Comparison of ENCODE assay signal across 17 cellular contexts in genomic region chr17:31156326-31156725, GRCh38.
DNase-seq lines count a peak whose midpoint lies in the region; TF ChIP-seq lines count a peak whose summit lies in the region.
"Had no signal": no experiment of that assay in that cellular context is flagged by ENCODE, and none has a peak within 500 bp of the region (broad histone marks: within the 10 kb centered on the region; RNA-seq: fewer than 3 reads in every experiment).

No MANE protein-coding gene starts in this region.

- intact Hi-C loops in esophagus squamous epithelium (cut with DNase I) = no loop called here

- POLR2A ChIA-PET in BJ (lab: Charles Lee) = interaction anchor here (0.6 kb wide), 1 partner anchor 60 kb away, joined by 3 read pairs; no protein-coding TSS in a partner anchor

- H4K20me1 ChIP-seq in osteoblast (ENCODE audit: insufficient read depth, low read length) = no peaks in the 10 kb centered on the region

- H3K4me3 ChIP-seq in BJ (ENCODE audit: low read depth, low read length) = no peak overlapping the region
- H3K4me3 ChIP-seq in osteoblast (ENCODE audit: insufficient read depth, low read length) = no peak overlapping the region
- H3K4me3 ChIP-seq in esophagus squamous epithelium = no peak overlapping the region
- H3K4me3 ChIP-seq in right atrium auricular region = no peak overlapping the region
- H3K4me3 ChIP-seq: gastrocnemius medialis, tibial nerve had no signal

- no peak overlapping the region for H2AFZ ChIP-seq in osteoblast (ENCODE audit: low read length)

- H3K27ac ChIP-seq in osteoblast (ENCODE audit: low read depth, low read length) = peak overlapping the region; percentile 81
- H3K27ac ChIP-seq in esophagus squamous epithelium = no peak overlapping the region
- H3K27ac ChIP-seq in right atrium auricular region = no peak overlapping the region
- H3K27ac ChIP-seq: gastrocnemius medialis, tibial nerve, WERI-Rb-1 had no signal

- H3K4me2 ChIP-seq in osteoblast (ENCODE audit: insufficient read depth, low read length) = peak overlapping the region; percentile 75

- DNase-seq in BJ (ENCODE audit: low read depth) (peak; percentile 78), LHCN-M2 (ENCODE audit: low read depth) (peak; percentile 41), dedifferentiated amniotic fluid mesenchymal stem cell (ENCODE audit: extremely low spot score) (peak; percentile 70), osteoblast (ENCODE audit: insufficient read length, low spot score, missing footprints) (no peak), hypothalamus (lab: John Stamatoyannopoulos, UW) (no peak), esophagus squamous epithelium (lab: John Stamatoyannopoulos, UW) (no peak), right atrium auricular region (ENCODE audit: low spot score) (no peak), NCI-H524 (lab: John Stamatoyannopoulos, UW) (no peak)
- DNase-seq: activated naive CD8-positive, alpha-beta T cell treated with anti-CD3 and anti-CD28 coated beads for 36 hours; caudate nucleus; CD8-positive, alpha-beta memory T cell; gastrocnemius medialis; NCI-H1048; NCI-H2081; stimulated activated naive CD4-positive, alpha-beta T cell treated with Interleukin-2 at 50 U/mL for 16 hours; WERI-Rb-1 had no signal

- H3K4me1 ChIP-seq in osteoblast (ENCODE audit: insufficient read depth, low read length) = peaks cover 35% of the 10 kb centered on the region
- H3K4me1 ChIP-seq in esophagus squamous epithelium = no peaks in the 10 kb centered on the region
- H3K4me1 ChIP-seq in right atrium auricular region = no peaks in the 10 kb centered on the region
- H3K4me1 ChIP-seq: gastrocnemius medialis had no signal

- no peak for TF ChIP-seq POLR2A in esophagus squamous epithelium (IDR thresholded peaks at IDR 0.05)

- no peaks in the 10 kb centered on the region for H3K27me3 ChIP-seq in BJ (ENCODE audit: control insufficient read depth, insufficient read depth, low read length)
- no peaks in the 10 kb centered on the region for H3K27me3 ChIP-seq in osteoblast (ENCODE audit: insufficient read depth, low read length)
- no peaks in the 10 kb centered on the region for H3K27me3 ChIP-seq in esophagus squamous epithelium
- no peaks in the 10 kb centered on the region for H3K27me3 ChIP-seq in right atrium auricular region
- H3K27me3 ChIP-seq: gastrocnemius medialis, tibial nerve had no signal

- WGBS in esophagus squamous epithelium, 2 donors = 84% methylated on average over 2 of the region's 2 CpGs

- H3K79me2 ChIP-seq in osteoblast (ENCODE audit: insufficient read depth, low read length) = peaks cover 27% of the 10 kb centered on the region

- H3K9me3 ChIP-seq in osteoblast (ENCODE audit: low read depth, low read length) (no peaks in the 10 kb centered on the region), esophagus squamous epithelium (no peaks in the 10 kb centered on the region), right atrium auricular region (peaks cover 0 to 7% of the 10 kb centered on the region in 2 donors)
- H3K9me3 ChIP-seq: gastrocnemius medialis had no signal

- H3K36me3 ChIP-seq in BJ (ENCODE audit: control insufficient read depth, insufficient read depth, low read length) (no peaks in the 10 kb centered on the region; the same call in 1 of the 2 replicates), osteoblast (ENCODE audit: insufficient read depth, low read length) (peaks cover 14% of the 10 kb centered on the region), esophagus squamous epithelium (peaks cover 0 to 31% (median 4%) of the 10 kb centered on the region in 3 donors), right atrium auricular region (peaks cover 13% of the 10 kb centered on the region)

- TF ChIP-seq CTCF in BJ (IDR thresholded peaks at IDR 0.05; ENCODE audit: insufficient read depth, low read depth, low read length) = no peak
- no peak for TF ChIP-seq CTCF in osteoblast (IDR thresholded peaks at IDR 0.05; ENCODE audit: extremely low read depth, low read depth, low read length)
- TF ChIP-seq CTCF in esophagus squamous epithelium (IDR thresholded peaks at IDR 0.05) = no peak
- TF ChIP-seq CTCF in right atrium auricular region (IDR thresholded peaks at IDR 0.05) = no peak

- CTCF ChIA-PET in BJ (lab: Yijun Ruan, JAX) = no interaction called here

Comparison
In these comparisons a context has a peak if more than half of its experiments do, and no peak if none do; other contexts are left out.
1. DNase-seq: peak in BJ (single experiment), LHCN-M2 (single experiment) and dedifferentiated amniotic fluid mesenchymal stem cell (single experiment); none in osteoblast (single experiment), hypothalamus (0 of 51), esophagus squamous epithelium (single experiment), right atrium auricular region (single experiment) and NCI-H524 (0 of 2).